In genomic region chr1:16775290-16775689, GRCh38 we compare ENCODE assay signal across 2 cellular contexts. TPM values are rescaled to one million over a fixed set of nuclear protein-coding genes. Genes with fewer than 3 reads are reported as not detected.
"Had no signal": no experiment of that assay in that cellular context is flagged by ENCODE, and none has a peak within 500 bp of the region (broad histone marks: within the 10 kb centered on the region; RNA-seq: fewer than 3 reads in every experiment).

No MANE protein-coding gene starts in this region.

RNA-seq across cellular contexts. Expression of gene RNU1-4, which starts 35.0 kb away (rescaled TPM):
- total RNA-seq: fibroblast of villous mesenchyme had no signal
- polyA plus RNA-seq: fibroblast of lung had no signal
